In genomic region chr12:7441216-7441615, GRCh38 we compare ENCODE assay signal across 21 cellular contexts. TPM values are rescaled to one million over a fixed set of nuclear protein-coding genes. Genes with fewer than 3 reads are reported as not detected.
"Had no signal": no experiment of that assay in that cellular context is flagged by ENCODE, and none has a peak within 500 bp of the region (broad histone marks: within the 10 kb centered on the region; RNA-seq: fewer than 3 reads in every experiment).

No MANE protein-coding gene starts in this region.

- H3K4me1 Mint-ChIP-seq: neural progenitor cell had no signal

- H3K4me2 ChIP-seq: neural progenitor cell had no signal

- H3K4me3 Mint-ChIP-seq: activated CD4-positive, alpha-beta memory T cell treated with anti-CD3 and anti-CD28 coated beads for 36 hours; neural progenitor cell; stimulated activated naive CD8-positive, alpha-beta T cell treated with anti-CD3 and anti-CD28 coated beads, Interleukin-15, Interleukin-2, amounts not matched to agents 100 ng/mL and 50 ng/mL, for 24 hours had no signal

- DNase-seq: activated CD4-positive, alpha-beta memory T cell treated with anti-CD3 and anti-CD28 coated beads for 36 hours; activated CD4-positive, alpha-beta T cell treated with anti-CD3 and anti-CD28 coated beads for 48 hours; activated CD4-positive, CD25-positive, alpha-beta regulatory T cell; activated naive CD4-positive, alpha-beta T cell treated with anti-CD3 and anti-CD28 coated beads for 36 hours; activated T-cell treated with anti-CD3 and anti-CD28 coated beads, Interleukin-2, amount 50 U/mL, for 48 hours; body of pancreas; dermis blood vessel endothelial cell; effector CD8-positive, alpha-beta T cell; gastrocnemius medialis; left ventricle myocardium superior; mammary epithelial cell; midbrain; stimulated activated CD4-positive, alpha-beta T cell treated with anti-CD3 and anti-CD28 coated beads, Interleukin-12 subunit alpha, Interleukin-12 subunit beta, amount 100 ng/mL, for 4 hours; stimulated activated CD4-positive, alpha-beta T cell treated with anti-CD3 and anti-CD28 coated beads, Interleukin-4, amount 100 ng/mL, for 4 hours; T1000; tibial artery had no signal

- H3K36me3 ChIP-seq: gastrocnemius medialis, neural progenitor cell, prostate gland, right atrium auricular region, tibial artery had no signal

- H2AFZ ChIP-seq: neural progenitor cell had no signal

- H3K4me1 ChIP-seq: body of pancreas, gastrocnemius medialis, neural progenitor cell, prostate gland, right atrium auricular region, tibial artery had no signal

- H3K27ac Mint-ChIP-seq: activated CD4-positive, alpha-beta memory T cell treated with anti-CD3 and anti-CD28 coated beads for 36 hours; activated naive CD4-positive, alpha-beta T cell treated with anti-CD3 and anti-CD28 coated beads for 36 hours; neural progenitor cell; stimulated activated naive CD8-positive, alpha-beta T cell treated with anti-CD3 and anti-CD28 coated beads, Interleukin-15, Interleukin-2, amounts not matched to agents 100 ng/mL and 50 ng/mL, for 24 hours had no signal

- H3K4me3 ChIP-seq: body of pancreas, gastrocnemius medialis, neural progenitor cell, prostate gland, right atrium auricular region, tibial artery had no signal

- ATAC-seq: body of pancreas, gastrocnemius medialis, left ventricle myocardium superior had no signal

- H3K27ac ChIP-seq: body of pancreas, gastrocnemius medialis, neural progenitor cell, prostate gland, right atrium auricular region, tibial artery had no signal

- H3K27me3 ChIP-seq: body of pancreas, right atrium auricular region had no signal

- H3K36me3 Mint-ChIP-seq: activated CD4-positive, alpha-beta memory T cell treated with anti-CD3 and anti-CD28 coated beads for 36 hours; neural progenitor cell had no signal

- H3K9me3 ChIP-seq: body of pancreas, gastrocnemius medialis, prostate gland, tibial artery had no signal

- H3K9me3 Mint-ChIP-seq: activated CD4-positive, alpha-beta memory T cell treated with anti-CD3 and anti-CD28 coated beads for 36 hours; activated naive CD4-positive, alpha-beta T cell treated with anti-CD3 and anti-CD28 coated beads for 36 hours had no signal

RNA-seq across cellular contexts. Expression of gene CD163L1, which starts 2.7 kb away (rescaled TPM):
- total RNA-seq: activated CD4-positive, alpha-beta memory T cell treated with anti-CD3 and anti-CD28 coated beads for 36 hours; activated naive CD4-positive, alpha-beta T cell treated with anti-CD3 and anti-CD28 coated beads for 36 hours; T-helper 1 cell treated with Interleukin-12 subunit alpha and Interleukin-12 subunit beta and Interleukin-4 antibody, amounts not matched to agents 30 ng/mL and 1 ng/mL, for 36 hours had no signal
